Comparison of ENCODE assay signal across 15 cellular contexts in genomic region chr10:42991442-42992098, GRCh38.
"Had no signal": no experiment of that assay in that cellular context is flagged by ENCODE, and none has a peak within 500 bp of the region (broad histone marks: within the 10 kb centered on the region; RNA-seq: fewer than 3 reads in every experiment).

No MANE protein-coding gene starts in this region.

- H3K27ac Mint-ChIP-seq: activated CD4-positive, alpha-beta T cell treated with anti-CD3 and anti-CD28 coated beads, Interleukin-2, amount 10 ng/mL, durations not matched to agents 7 days and 5 days; activated T-helper 2 cell treated with anti-CD3 and anti-CD28 coated beads, Interferon-gamma antibody, Interleukin-2, Interleukin-4, amounts not matched to agents 10 μg/mL and 5 μg/mL and 100 μg/mL, durations not matched to agents 14 hours and 24 hours and 36 hours; immature natural killer cell; naive thymus-derived CD4-positive, alpha-beta T cell; stimulated activated naive B cell treated with anti-CD40 and anti-IgM and Interleukin-4, amounts not matched to agents 10 μg/mL and 1 μg/mL and 100 μg/mL, for 72 hours had no signal

- H3K27me3 ChIP-seq: brain microvascular endothelial cell, pancreas, upper lobe of right lung had no signal

- H3K4me1 ChIP-seq: pancreas, upper lobe of right lung had no signal

- ATAC-seq: activated CD4-positive, CD25-positive, alpha-beta regulatory T cell treated with anti-CD3 and anti-CD28 coated beads, Interleukin-2, amount 50 U/mL, for 24 hours; naive thymus-derived CD4-positive, alpha-beta T cell; pancreas; sciatic nerve; stimulated activated naive B cell treated with anti-CD40 and anti-IgM and Interleukin-4, amounts not matched to agents 10 μg/mL and 1 μg/mL and 100 μg/mL, for 72 hours; upper lobe of right lung had no signal

- H3K4me3 Mint-ChIP-seq: activated CD4-positive, alpha-beta T cell treated with anti-CD3 and anti-CD28 coated beads, Interleukin-2, amount 10 ng/mL, durations not matched to agents 7 days and 5 days; immature natural killer cell; naive thymus-derived CD4-positive, alpha-beta T cell; stimulated activated naive B cell treated with anti-CD40 and anti-IgM and Interleukin-4, amounts not matched to agents 10 μg/mL and 1 μg/mL and 100 μg/mL, for 72 hours had no signal

- H3K4me1 Mint-ChIP-seq: immature natural killer cell; stimulated activated naive B cell treated with anti-CD40 and anti-IgM and Interleukin-4, amounts not matched to agents 10 μg/mL and 1 μg/mL and 100 μg/mL, for 72 hours had no signal

- H3K9me3 ChIP-seq: pancreas, upper lobe of right lung had no signal

- H3K36me3 ChIP-seq: brain microvascular endothelial cell, pancreas, upper lobe of right lung had no signal

- DNase-seq: activated CD4-positive, alpha-beta T cell treated with anti-CD3 and anti-CD28 coated beads, Interleukin-2, amount 10 ng/mL, durations not matched to agents 7 days and 5 days; activated naive CD4-positive, alpha-beta T cell treated with Interleukin-2 at 50 U/mL for 16 hours; brain microvascular endothelial cell; central memory CD4-positive, alpha-beta T cell; immature natural killer cell; mesenchymal stem cell; naive thymus-derived CD4-positive, alpha-beta T cell; stimulated activated naive B cell treated with anti-CD40 and anti-IgM and Interleukin-4, amounts not matched to agents 10 μg/mL and 1 μg/mL and 100 μg/mL, for 72 hours; T1000; upper lobe of right lung had no signal

- H3K27ac ChIP-seq: brain microvascular endothelial cell, coronary artery, pancreas, upper lobe of right lung had no signal

- H3K36me3 Mint-ChIP-seq: immature natural killer cell; naive thymus-derived CD4-positive, alpha-beta T cell; stimulated activated naive B cell treated with anti-CD40 and anti-IgM and Interleukin-4, amounts not matched to agents 10 μg/mL and 1 μg/mL and 100 μg/mL, for 72 hours had no signal

- H3K27me3 Mint-ChIP-seq: activated CD4-positive, alpha-beta T cell treated with anti-CD3 and anti-CD28 coated beads, Interleukin-2, amount 10 ng/mL, durations not matched to agents 7 days and 5 days; stimulated activated naive B cell treated with anti-CD40 and anti-IgM and Interleukin-4, amounts not matched to agents 10 μg/mL and 1 μg/mL and 100 μg/mL, for 72 hours had no signal

- H3K4me3 ChIP-seq: coronary artery, pancreas, upper lobe of right lung had no signal

- H3K9me3 Mint-ChIP-seq: activated CD4-positive, alpha-beta T cell treated with anti-CD3 and anti-CD28 coated beads, Interleukin-2, amount 10 ng/mL, durations not matched to agents 7 days and 5 days; activated T-helper 2 cell treated with anti-CD3 and anti-CD28 coated beads, Interferon-gamma antibody, Interleukin-2, Interleukin-4, amounts not matched to agents 10 μg/mL and 5 μg/mL and 100 μg/mL, durations not matched to agents 14 hours and 24 hours and 36 hours; immature natural killer cell; naive thymus-derived CD4-positive, alpha-beta T cell; stimulated activated naive B cell treated with anti-CD40 and anti-IgM and Interleukin-4, amounts not matched to agents 10 μg/mL and 1 μg/mL and 100 μg/mL, for 72 hours had no signal
